ENCODE assay signal across 23 cellular contexts in the genomic region with DNA sequence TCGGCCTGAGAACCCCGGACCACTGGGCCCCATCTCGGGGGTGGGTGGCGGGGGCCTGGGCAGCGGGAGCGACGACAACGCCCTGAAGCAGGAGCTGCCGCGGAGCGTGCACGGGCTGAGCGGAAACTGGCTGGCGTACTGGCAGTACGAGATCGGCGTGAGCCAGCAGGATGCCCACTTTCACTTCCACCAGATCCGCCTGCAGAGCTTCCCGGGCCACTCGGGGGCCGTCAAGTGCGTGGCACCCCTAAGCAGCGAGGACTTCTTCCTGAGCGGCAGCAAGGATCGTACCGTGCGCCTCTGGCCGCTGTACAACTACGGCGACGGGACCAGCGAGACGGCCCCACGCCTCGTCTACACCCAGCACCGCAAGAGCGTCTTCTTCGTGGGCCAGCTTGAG. TPM values are rescaled to one million over a fixed set of nuclear protein-coding genes. Genes with fewer than 3 reads are reported as not detected.
DNase-seq lines count a peak whose midpoint lies in the region; ATAC-seq, FAIRE-seq and TF ChIP-seq lines count a peak whose summit lies in the region.
"Had no signal": no experiment of that assay in that cellular context is flagged by ENCODE, and none has a peak within 500 bp of the region (broad histone marks: within the 10 kb centered on the region; RNA-seq: fewer than 3 reads in every experiment).

No MANE protein-coding gene starts in this region.

- intact Hi-C loops in HepG2 (cut with micrococcal nuclease; ENCODE audit: unreplicated experiment) (no loop called here), right lobe of liver (cut with DNase I) (no loop called here)

- H3K9me3 Mint-ChIP-seq in memory B cell: no peaks in the 10 kb centered on the region
- H3K9me3 Mint-ChIP-seq: CD4-positive, alpha-beta memory T cell had no signal

- H3K27me3 ChIP-seq in HepG2 (ENCODE audit: control insufficient read depth in 1 of 2, insufficient read depth in 2 of 2, low read length in 2 of 2) (no peaks in the 10 kb centered on the region), right lobe of liver (no peaks in the 10 kb centered on the region), SJCRH30 (no peaks in the 10 kb centered on the region)
- H3K27me3 ChIP-seq: BE2C, MG63 had no signal

- no peak for TF ChIP-seq EP300 in HepG2 (IDR thresholded peaks at IDR 0.05; ENCODE audit: low read depth in 2 of 2, low read length in 2 of 2)
- no peak for TF ChIP-seq EP300 in HepG2 (CRISPR knock-in tag; IDR thresholded peaks at IDR 0.05; ENCODE audit: borderline replicate concordance)

- H2AFZ ChIP-seq in HepG2 (ENCODE audit: low read length): no peak overlapping the region
- H2AFZ ChIP-seq: GM23338 had no signal

- H3K4me1 ChIP-seq in HepG2 (ENCODE audit: insufficient read depth, low read length): peaks cover 47% of the 10 kb centered on the region
- peaks cover 2 to 31% (median 11%) of the 10 kb centered on the region in 4 donors for H3K4me1 ChIP-seq in right lobe of liver
- peaks cover 16% of the 10 kb centered on the region for H3K4me1 ChIP-seq in SJCRH30

- in situ Hi-C loops in HepG2 (cut with HindIII; ENCODE audit: extremely low pct_ligation_motif_present, low pct_unique_long_range_greater_than_20kb): no loop called here
- in situ Hi-C loops in G401 (cut with HindIII; ENCODE audit: low sequenced_read_pairs): no loop called here

- no peak for FAIRE-seq in HepG2 (lab: Jason Lieb, UNC)
- FAIRE-seq: GM12892, GM18507 had no signal

- peaks cover 5% of the 10 kb centered on the region in 2 experiments; a peak in 4 of 5 replicates for H3K36me3 ChIP-seq in HepG2 (replicated peaks in 1 of 2; ENCODE audit: control insufficient read depth in 1 of 2, insufficient read depth in 2 of 2, low read length in 2 of 2)
- H3K36me3 ChIP-seq in right lobe of liver: peaks cover 0 to 12% (median 2%) of the 10 kb centered on the region in 4 donors
- no peaks in the 10 kb centered on the region for H3K36me3 ChIP-seq in SJCRH30
- H3K36me3 ChIP-seq: MG63 had no signal

- TF ChIP-seq POLR2A in HepG2 (IDR thresholded peaks at IDR 0.05; ENCODE audit: insufficient read depth in 1 of 2, low read depth in 2 of 2, low read length in 2 of 2) (0 out of 4 replicates have a peak, but pooled peaks of 1 of the 2 experiments have one; percentile 5), right lobe of liver (IDR thresholded peaks at IDR 0.05) (no peak)

- 98% methylated on average over 22 of the region's 38 CpGs for WGBS in HepG2 (ENCODE audit: low lambda C conversion rate)
- no CpG with 5 or more reads among the region's 38 CpGs for WGBS in right lobe of liver (ENCODE audit: insufficient coverage, low coverage, low lambda C conversion rate, missing lambda C conversion rate)

- peaks cover 20% of the 10 kb centered on the region for H3K4me1 Mint-ChIP-seq in memory B cell

- BruUV-seq in HepG2 (replicated peaks; lab: Mats Ljungman, UMichigan): no TSS peak

- H3K36me3 Mint-ChIP-seq in memory B cell: peaks cover 34% of the 10 kb centered on the region

- POLR2A ChIA-PET in HepG2 (lab: Yijun Ruan, JAX): interaction anchor here (0.8 to 6.3 kb wide), 5 partner anchors 9 to 29 kb away, joined by 3 to 44 read pairs (median 12); partner anchors contain the start of genes SERPINF1, SERPINF2 and WDR81

- no peak overlapping the region for H3K4me3 Mint-ChIP-seq in memory B cell
- H3K4me3 Mint-ChIP-seq: CD4-positive, alpha-beta memory T cell; GM23338 had no signal

- no peaks in the 10 kb centered on the region for H3K27me3 Mint-ChIP-seq in memory B cell
- H3K27me3 Mint-ChIP-seq: CD4-positive, alpha-beta memory T cell had no signal

- CTCF ChIA-PET in HepG2 (lab: Yijun Ruan, JAX; ENCODE audit: low intra/inter-chr PET ratio, low total read pairs): no interaction called here

- no peaks in the 10 kb centered on the region for H3K9me3 ChIP-seq in HepG2 (ENCODE audit: low read length)
- H3K9me3 ChIP-seq in right lobe of liver: no peaks in the 10 kb centered on the region
- no peaks in the 10 kb centered on the region for H3K9me3 ChIP-seq in SJCRH30 (replicated peaks)
- H3K9me3 ChIP-seq: BE2C, MG63 had no signal

- H3K9ac ChIP-seq in HepG2 (ENCODE audit: insufficient read depth, low read depth, low read length): no peak overlapping the region

- H3K27ac Mint-ChIP-seq in memory B cell: no peak overlapping the region
- H3K27ac Mint-ChIP-seq: GM23338 had no signal

- TF ChIP-seq CTCF in HepG2 (CRISPR knock-in tag; IDR thresholded peaks at IDR 0.05): no peak
- no peak for TF ChIP-seq CTCF in right lobe of liver (IDR thresholded peaks at IDR 0.05)

- DNase-seq in HepG2 (ENCODE audit: low spot score): no peak
- DNase-seq in right lobe of liver: no peak
- DNase-seq in SJCRH30: no peak
- no peak for DNase-seq in memory B cell (ENCODE audit: low spot score in 2 of 2)
- DNase-seq in NCI-H510A (lab: John Stamatoyannopoulos, UW): no peak
- no peak for DNase-seq in COLO829 (ENCODE audit: low spot score)
- DNase-seq in G401 (ENCODE audit: low spot score): no peak
- DNase-seq: BE2C; Calu3; CD4-positive, alpha-beta memory T cell; EL; Kasumi-1; MG63; NCI-H1048; NCI-H1436 treated with DMSO at 0.1 percent for 48 hours; NCI-H2081; NCI-H446 treated with DMSO at 0.1 percent for 48 hours; OCI-M1; SIG-M5 had no signal

- ATAC-seq in HepG2 (no peak), right lobe of liver (no peak), memory B cell (ENCODE audit: low read depth) (peak; percentile 29), HG02588 (IDR thresholded peaks at IDR 0.05; ENCODE audit: unreplicated experiment) (no peak)
- ATAC-seq: GM23338 had no signal

- H3K4me3 ChIP-seq in HepG2 (replicated peaks in 1 of 3; ENCODE audit: insufficient read depth in 1 of 3, low read depth in 2 of 3, low read length in 3 of 3) (no peak overlapping the region), right lobe of liver (no peak overlapping the region), SJCRH30 (no peak overlapping the region)
- H3K4me3 ChIP-seq: GM23338, MG63 had no signal

- H3K27ac ChIP-seq in HepG2 (ENCODE audit: extremely low read length, insufficient read depth, low read length) (peak overlapping the region; percentile 32), right lobe of liver (no peak overlapping the region), SJCRH30 (peak overlapping the region; percentile 64)

- H4K20me1 ChIP-seq in HepG2 (ENCODE audit: insufficient read depth, low read length): no peaks in the 10 kb centered on the region

- TF ChIP-seq RAD21 in HepG2 (CRISPR knock-in tag; IDR thresholded peaks at IDR 0.05): no peak

- peaks cover 3% of the 10 kb centered on the region for H3K79me2 ChIP-seq in HepG2 (ENCODE audit: insufficient read depth, low read length)

- H3K4me2 ChIP-seq in HepG2 (ENCODE audit: low read depth, low read length): no peak overlapping the region
- H3K4me2 ChIP-seq: GM23338 had no signal

RNA-seq across cellular contexts. Expression of gene SERPINF2, which starts 8.9 kb away (rescaled TPM):
- 123 and 309 TPM in 2 replicates for total RNA-seq in HepG2 (2016; rRNA removed; fragmentation: Illumina TruSeq; extraction: Trizol)
- 43.1 and 45.3 TPM in 2 replicates for total RNA-seq in HepG2 (2016; cell fraction: cytosol; rRNA removed; fragmentation: Illumina TruSeq; extraction: Trizol; ENCODE audit: low read depth)
- 113 and 316 TPM in 2 replicates for total RNA-seq in HepG2 (2016; cell fraction: insoluble cytoplasmic fraction; rRNA removed; fragmentation: Illumina TruSeq; extraction: Trizol)
- 90.4 and 105 TPM in 2 replicates for total RNA-seq in HepG2 (2016; cell fraction: membrane; rRNA removed; fragmentation: Illumina TruSeq; extraction: Trizol)
- total RNA-seq in HepG2 (2016; cell fraction: nucleus; rRNA removed; fragmentation: Illumina TruSeq; extraction: Trizol): 243 and 286 TPM in 2 replicates
- 548 and 871 TPM in 2 replicates for polyA plus RNA-seq in HepG2 (2011; rRNA removed)
- polyA plus RNA-seq in HepG2 (2011; cell fraction: cytosol; rRNA removed): 573 and 676 TPM in 2 replicates
- polyA plus RNA-seq in HepG2 (2011; cell fraction: nucleus; rRNA removed): 1,260 and 1,369 TPM in 2 replicates
- polyA plus RNA-seq in HepG2 (2012): 401 and 511 TPM in 2 replicates
- polyA plus RNA-seq in HepG2 (2016; cell fraction: cytosol; fragmentation: Illumina TruSeq; extraction: Trizol; ENCODE audit: low read depth): 58.6 and 61.9 TPM in 2 replicates
- polyA plus RNA-seq in HepG2 (2016; cell fraction: insoluble cytoplasmic fraction; fragmentation: Illumina TruSeq; extraction: Trizol; ENCODE audit: low read depth): 142 and 163 TPM in 2 replicates
- 96.0 and 97.4 TPM in 2 replicates for polyA plus RNA-seq in HepG2 (2016; cell fraction: membrane; fragmentation: Illumina TruSeq; extraction: Trizol; ENCODE audit: low read depth)
- 572 and 581 TPM in 2 replicates for polyA plus RNA-seq in HepG2 (2016; cell fraction: nucleus; fragmentation: Illumina TruSeq; extraction: Trizol; ENCODE audit: insufficient read depth, low read depth)
- 1.3 and 600 TPM in 2 replicates for polyA minus RNA-seq in HepG2 (2011; rRNA and poly(A)+ RNA removed; ENCODE audit: low replicate concordance)
- 283 and 408 TPM in 2 replicates for polyA minus RNA-seq in HepG2 (2011; cell fraction: cytosol; rRNA and poly(A)+ RNA removed)
- polyA minus RNA-seq in HepG2 (2011; cell fraction: nucleus; rRNA and poly(A)+ RNA removed): 211 and 291 TPM in 2 replicates
- total RNA-seq in right lobe of liver: 1,000 to 10,000 TPM; 1,040 to 1,391 (median 1,137) TPM
- total RNA-seq in SJCRH30 (2014; rRNA removed; shearing (Covaris generic)): not detected in 2 replicates
- 2.4 and 3.0 TPM in 2 replicates for total RNA-seq in G401 (2014; rRNA removed; shearing (Covaris generic))

RNA-seq across cellular contexts. Expression of gene WDR81, which starts 9.3 kb away (rescaled TPM):
- total RNA-seq in HepG2 (2016; rRNA removed; fragmentation: Illumina TruSeq; extraction: Trizol) (12.5 and 16.7 TPM in 2 replicates), right lobe of liver (10 to 100 TPM; 23.0 to 27.2 (median 23.9) TPM)
- 3.6 and 3.9 TPM in 2 replicates for total RNA-seq in HepG2 (2016; cell fraction: cytosol; rRNA removed; fragmentation: Illumina TruSeq; extraction: Trizol; ENCODE audit: low read depth)
- 9.9 and 18.3 TPM in 2 replicates for total RNA-seq in HepG2 (2016; cell fraction: insoluble cytoplasmic fraction; rRNA removed; fragmentation: Illumina TruSeq; extraction: Trizol)
- total RNA-seq in HepG2 (2016; cell fraction: membrane; rRNA removed; fragmentation: Illumina TruSeq; extraction: Trizol): 5.3 and 6.1 TPM in 2 replicates
- 16.0 and 19.6 TPM in 2 replicates for total RNA-seq in HepG2 (2016; cell fraction: nucleus; rRNA removed; fragmentation: Illumina TruSeq; extraction: Trizol)
- 9.1 and 15.1 TPM in 2 replicates for polyA plus RNA-seq in HepG2 (2011; rRNA removed)
- polyA plus RNA-seq in HepG2 (2011; cell fraction: cytosol; rRNA removed): 6.4 and 10.5 TPM in 2 replicates
- 60.8 and 75.3 TPM in 2 replicates for polyA plus RNA-seq in HepG2 (2011; cell fraction: nucleus; rRNA removed)
- 8.5 and 12.5 TPM in 2 replicates for polyA plus RNA-seq in HepG2 (2012)
- polyA plus RNA-seq in HepG2 (2016; cell fraction: cytosol; fragmentation: Illumina TruSeq; extraction: Trizol; ENCODE audit: low read depth): 1.8 and 2.2 TPM in 2 replicates
- polyA plus RNA-seq in HepG2 (2016; cell fraction: insoluble cytoplasmic fraction; fragmentation: Illumina TruSeq; extraction: Trizol; ENCODE audit: low read depth): 10.4 and 13.7 TPM in 2 replicates
- polyA plus RNA-seq in HepG2 (2016; cell fraction: membrane; fragmentation: Illumina TruSeq; extraction: Trizol; ENCODE audit: low read depth): 3.1 and 3.3 TPM in 2 replicates
- 42.6 and 43.3 TPM in 2 replicates for polyA plus RNA-seq in HepG2 (2016; cell fraction: nucleus; fragmentation: Illumina TruSeq; extraction: Trizol; ENCODE audit: insufficient read depth, low read depth)
- polyA minus RNA-seq in HepG2 (2011; rRNA and poly(A)+ RNA removed; ENCODE audit: low replicate concordance): 15.7 and 46.8 TPM in 2 replicates
- polyA minus RNA-seq in HepG2 (2011; cell fraction: cytosol; rRNA and poly(A)+ RNA removed): 13.4 and 15.0 TPM in 2 replicates
- 18.0 and 22.3 TPM in 2 replicates for polyA minus RNA-seq in HepG2 (2011; cell fraction: nucleus; rRNA and poly(A)+ RNA removed)
- 8.7 and 10.9 TPM in 2 replicates for total RNA-seq in SJCRH30 (2014; rRNA removed; shearing (Covaris generic))
- 25.0 and 29.9 TPM in 2 replicates for total RNA-seq in G401 (2014; rRNA removed; shearing (Covaris generic))

RNA-seq across cellular contexts. Expression of gene TLCD2, which starts 23.6 kb away (rescaled TPM):
- total RNA-seq in HepG2 (2016; rRNA removed; fragmentation: Illumina TruSeq; extraction: Trizol) (0.84 and 1.1 TPM in 2 replicates), right lobe of liver (10 to 100 TPM in 1 of 6 experiments, 1 to 10 TPM in 5; 2.5 to 17.7 (median 3.7) TPM)
- total RNA-seq in HepG2 (2016; cell fraction: cytosol; rRNA removed; fragmentation: Illumina TruSeq; extraction: Trizol; ENCODE audit: low read depth): 0.26 and 0.40 TPM in 2 replicates
- total RNA-seq in HepG2 (2016; cell fraction: insoluble cytoplasmic fraction; rRNA removed; fragmentation: Illumina TruSeq; extraction: Trizol): 0.92 and 1.3 TPM in 2 replicates
- 0.86 and 1.1 TPM in 2 replicates for total RNA-seq in HepG2 (2016; cell fraction: membrane; rRNA removed; fragmentation: Illumina TruSeq; extraction: Trizol)
- 0.84 and 0.94 TPM in 2 replicates for total RNA-seq in HepG2 (2016; cell fraction: nucleus; rRNA removed; fragmentation: Illumina TruSeq; extraction: Trizol)
- 0.90 and 1.2 TPM in 2 replicates for polyA plus RNA-seq in HepG2 (2011; rRNA removed)
- 0.56 and 0.73 TPM in 2 replicates for polyA plus RNA-seq in HepG2 (2011; cell fraction: cytosol; rRNA removed)
- polyA plus RNA-seq in HepG2 (2011; cell fraction: nucleus; rRNA removed): 0.92 and 1.4 TPM in 2 replicates
- 0.78 and 1.3 TPM in 2 replicates for polyA plus RNA-seq in HepG2 (2012)
- polyA plus RNA-seq in HepG2 (2016; cell fraction: cytosol; fragmentation: Illumina TruSeq; extraction: Trizol; ENCODE audit: low read depth): 0.23 and 0.25 TPM in 2 replicates
- 0.71 and 0.74 TPM in 2 replicates for polyA plus RNA-seq in HepG2 (2016; cell fraction: insoluble cytoplasmic fraction; fragmentation: Illumina TruSeq; extraction: Trizol; ENCODE audit: low read depth)
- 0.47 and 0.49 TPM in 2 replicates for polyA plus RNA-seq in HepG2 (2016; cell fraction: membrane; fragmentation: Illumina TruSeq; extraction: Trizol; ENCODE audit: low read depth)
- 1.4 and 1.5 TPM in 2 replicates for polyA plus RNA-seq in HepG2 (2016; cell fraction: nucleus; fragmentation: Illumina TruSeq; extraction: Trizol; ENCODE audit: insufficient read depth, low read depth)
- polyA minus RNA-seq in HepG2 (2011; rRNA and poly(A)+ RNA removed; ENCODE audit: low replicate concordance): 1.6 and 2.6 TPM in 2 replicates
- polyA minus RNA-seq in HepG2 (2011; cell fraction: cytosol; rRNA and poly(A)+ RNA removed): 0.53 and 1.3 TPM in 2 replicates
- polyA minus RNA-seq in HepG2 (2011; cell fraction: nucleus; rRNA and poly(A)+ RNA removed): 1.3 and 1.6 TPM in 2 replicates
- total RNA-seq in SJCRH30 (2014; rRNA removed; shearing (Covaris generic)): 1.2 and 1.3 TPM in 2 replicates
- total RNA-seq in G401 (2014; rRNA removed; shearing (Covaris generic)): 1.2 TPM in 2 replicates

RNA-seq across cellular contexts. Expression of gene SERPINF1, which starts 28.1 kb away (rescaled TPM):
- total RNA-seq in HepG2 (2016; rRNA removed; fragmentation: Illumina TruSeq; extraction: Trizol) (418 and 853 TPM in 2 replicates), right lobe of liver (1,000 to 10,000 TPM in 2 of 6 experiments, 100 to 1,000 TPM in 4; 621 to 1,110 (median 800) TPM)
- total RNA-seq in HepG2 (2016; cell fraction: cytosol; rRNA removed; fragmentation: Illumina TruSeq; extraction: Trizol; ENCODE audit: low read depth): 177 and 189 TPM in 2 replicates
- total RNA-seq in HepG2 (2016; cell fraction: insoluble cytoplasmic fraction; rRNA removed; fragmentation: Illumina TruSeq; extraction: Trizol): 427 and 844 TPM in 2 replicates
- 209 and 251 TPM in 2 replicates for total RNA-seq in HepG2 (2016; cell fraction: membrane; rRNA removed; fragmentation: Illumina TruSeq; extraction: Trizol)
- 690 and 808 TPM in 2 replicates for total RNA-seq in HepG2 (2016; cell fraction: nucleus; rRNA removed; fragmentation: Illumina TruSeq; extraction: Trizol)
- polyA plus RNA-seq in HepG2 (2011; rRNA removed): 2,101 and 2,733 TPM in 2 replicates
- 2,219 and 2,408 TPM in 2 replicates for polyA plus RNA-seq in HepG2 (2011; cell fraction: cytosol; rRNA removed)
- polyA plus RNA-seq in HepG2 (2011; cell fraction: nucleus; rRNA removed): 1,095 and 1,323 TPM in 2 replicates
- polyA plus RNA-seq in HepG2 (2012): 624 and 785 TPM in 2 replicates
- polyA plus RNA-seq in HepG2 (2016; cell fraction: cytosol; fragmentation: Illumina TruSeq; extraction: Trizol; ENCODE audit: low read depth): 255 and 290 TPM in 2 replicates
- 625 and 642 TPM in 2 replicates for polyA plus RNA-seq in HepG2 (2016; cell fraction: insoluble cytoplasmic fraction; fragmentation: Illumina TruSeq; extraction: Trizol; ENCODE audit: low read depth)
- 280 and 299 TPM in 2 replicates for polyA plus RNA-seq in HepG2 (2016; cell fraction: membrane; fragmentation: Illumina TruSeq; extraction: Trizol; ENCODE audit: low read depth)
- 1,428 and 1,667 TPM in 2 replicates for polyA plus RNA-seq in HepG2 (2016; cell fraction: nucleus; fragmentation: Illumina TruSeq; extraction: Trizol; ENCODE audit: insufficient read depth, low read depth)
- 1.4 and 887 TPM in 2 replicates for polyA minus RNA-seq in HepG2 (2011; rRNA and poly(A)+ RNA removed; ENCODE audit: low replicate concordance)
- polyA minus RNA-seq in HepG2 (2011; cell fraction: cytosol; rRNA and poly(A)+ RNA removed): 345 and 528 TPM in 2 replicates
- polyA minus RNA-seq in HepG2 (2011; cell fraction: nucleus; rRNA and poly(A)+ RNA removed): 167 and 268 TPM in 2 replicates
- total RNA-seq in SJCRH30 (2014; rRNA removed; shearing (Covaris generic)): 182 TPM in 2 replicates
- total RNA-seq in G401 (2014; rRNA removed; shearing (Covaris generic)): 465 and 509 TPM in 2 replicates
- total RNA-seq: Calu3 had no signal

RNA-seq across cellular contexts. Expression of gene PRPF8, which starts 49.1 kb away (rescaled TPM):
- total RNA-seq in HepG2 (2016; rRNA removed; fragmentation: Illumina TruSeq; extraction: Trizol) (112 and 318 TPM in 2 replicates), right lobe of liver (100 to 1,000 TPM in 3 of 6 experiments, 10 to 100 TPM in 3; 79.3 to 116 (median 102) TPM)
- 27.9 and 29.6 TPM in 2 replicates for total RNA-seq in HepG2 (2016; cell fraction: cytosol; rRNA removed; fragmentation: Illumina TruSeq; extraction: Trizol; ENCODE audit: low read depth)
- total RNA-seq in HepG2 (2016; cell fraction: insoluble cytoplasmic fraction; rRNA removed; fragmentation: Illumina TruSeq; extraction: Trizol): 104 and 284 TPM in 2 replicates
- 59.5 and 61.6 TPM in 2 replicates for total RNA-seq in HepG2 (2016; cell fraction: membrane; rRNA removed; fragmentation: Illumina TruSeq; extraction: Trizol)
- 124 and 135 TPM in 2 replicates for total RNA-seq in HepG2 (2016; cell fraction: nucleus; rRNA removed; fragmentation: Illumina TruSeq; extraction: Trizol)
- 179 and 195 TPM in 2 replicates for polyA plus RNA-seq in HepG2 (2011; rRNA removed)
- 79.1 and 90.7 TPM in 2 replicates for polyA plus RNA-seq in HepG2 (2011; cell fraction: cytosol; rRNA removed)
- polyA plus RNA-seq in HepG2 (2011; cell fraction: nucleus; rRNA removed): 265 and 296 TPM in 2 replicates
- polyA plus RNA-seq in HepG2 (2012): 129 and 145 TPM in 2 replicates
- polyA plus RNA-seq in HepG2 (2016; cell fraction: cytosol; fragmentation: Illumina TruSeq; extraction: Trizol; ENCODE audit: low read depth): 15.0 and 17.7 TPM in 2 replicates
- 300 and 377 TPM in 2 replicates for polyA plus RNA-seq in HepG2 (2016; cell fraction: insoluble cytoplasmic fraction; fragmentation: Illumina TruSeq; extraction: Trizol; ENCODE audit: low read depth)
- 37.4 and 39.7 TPM in 2 replicates for polyA plus RNA-seq in HepG2 (2016; cell fraction: membrane; fragmentation: Illumina TruSeq; extraction: Trizol; ENCODE audit: low read depth)
- polyA plus RNA-seq in HepG2 (2016; cell fraction: nucleus; fragmentation: Illumina TruSeq; extraction: Trizol; ENCODE audit: insufficient read depth, low read depth): 245 and 257 TPM in 2 replicates
- 401 and 410 TPM in 2 replicates for polyA minus RNA-seq in HepG2 (2011; rRNA and poly(A)+ RNA removed; ENCODE audit: low replicate concordance)
- 275 and 377 TPM in 2 replicates for polyA minus RNA-seq in HepG2 (2011; cell fraction: cytosol; rRNA and poly(A)+ RNA removed)
- 189 and 229 TPM in 2 replicates for polyA minus RNA-seq in HepG2 (2011; cell fraction: nucleus; rRNA and poly(A)+ RNA removed)
- total RNA-seq in SJCRH30 (2014; rRNA removed; shearing (Covaris generic)): 144 and 145 TPM in 2 replicates
- total RNA-seq in G401 (2014; rRNA removed; shearing (Covaris generic)): 157 and 202 TPM in 2 replicates

Comparison
In these comparisons a context has a peak if more than half of its experiments do, and no peak if none do; other contexts are left out.
1. H3K27ac ChIP-seq: peak in HepG2 (single experiment) and SJCRH30 (single experiment); none in right lobe of liver (0 of 3).
2. RNA of gene SERPINF2, which starts 8.9 kb away (total RNA-seq): 1,040 to 1,391 TPM in right lobe of liver and 43.1 to 316 TPM in HepG2; 2.4 to 3.0 TPM in G401 and not detected in SJCRH30; every median in the first group is over 10 times any median in the second.